Comparison of ENCODE assay signal across 9 cellular contexts in the genomic region with DNA sequence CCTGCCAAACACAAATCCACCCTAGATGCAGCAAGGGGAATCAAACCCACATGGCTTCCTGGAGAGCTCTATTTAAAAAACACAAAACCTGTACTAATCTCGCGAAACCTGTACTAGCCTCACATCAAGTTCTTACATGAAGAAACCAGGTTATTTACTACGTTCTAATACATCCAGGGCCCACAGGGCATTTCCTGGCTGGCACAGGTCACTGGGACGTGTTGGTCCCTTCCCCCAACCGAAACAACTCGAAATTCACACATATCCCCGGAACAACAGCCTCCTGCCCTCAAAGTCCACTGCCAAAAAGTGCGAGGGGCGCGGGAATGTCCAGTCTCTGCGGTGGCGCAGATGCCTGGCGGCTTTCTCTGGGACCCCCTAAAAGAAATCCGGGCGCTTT. TPM values are rescaled to one million over a fixed set of nuclear protein-coding genes. Genes with fewer than 3 reads are reported as not detected.
DNase-seq lines count a peak whose midpoint lies in the region; ATAC-seq, FAIRE-seq and TF ChIP-seq lines count a peak whose summit lies in the region.
"Had no signal": no experiment of that assay in that cellular context is flagged by ENCODE, and none has a peak within 500 bp of the region (broad histone marks: within the 10 kb centered on the region; RNA-seq: fewer than 3 reads in every experiment).

No MANE protein-coding gene starts in this region.

- H3K4me3 ChIP-seq in iPS-18c (ENCODE audit: insufficient read depth, low read depth, low read length): peak overlapping the region; percentile 92

- peaks cover 5% of the 10 kb centered on the region for H3K36me3 Mint-ChIP-seq in activated T-helper 2 cell treated with anti-CD3 and anti-CD28 coated beads, Interferon-gamma antibody, Interleukin-2, Interleukin-4, amounts not matched to agents 10 μg/mL and 5 μg/mL and 100 μg/mL, durations not matched to agents 14 hours and 24 hours and 36 hours (ENCODE audit: low read depth)
- peaks cover 2 to 4% of the 10 kb centered on the region in 2 donors for H3K36me3 Mint-ChIP-seq in stimulated activated naive B cell treated with anti-CD40 and anti-IgM and Interleukin-4, amounts not matched to agents 10 μg/mL and 1 μg/mL and 100 μg/mL, for 72 hours

- H3K4me3 Mint-ChIP-seq in activated T-helper 2 cell treated with anti-CD3 and anti-CD28 coated beads, Interferon-gamma antibody, Interleukin-2, Interleukin-4, amounts not matched to agents 10 μg/mL and 5 μg/mL and 100 μg/mL, durations not matched to agents 14 hours and 24 hours and 36 hours (ENCODE audit: low read depth): peak overlapping the region; percentile 95
- peak overlapping the region; percentile 51 to 81 for H3K4me3 Mint-ChIP-seq in stimulated activated naive B cell treated with anti-CD40 and anti-IgM and Interleukin-4, amounts not matched to agents 10 μg/mL and 1 μg/mL and 100 μg/mL, for 72 hours

- H3K9me3 Mint-ChIP-seq in activated T-helper 2 cell treated with anti-CD3 and anti-CD28 coated beads, Interferon-gamma antibody, Interleukin-2, Interleukin-4, amounts not matched to agents 10 μg/mL and 5 μg/mL and 100 μg/mL, durations not matched to agents 14 hours and 24 hours and 36 hours: peaks cover 8% of the 10 kb centered on the region
- H3K9me3 Mint-ChIP-seq in stimulated activated naive B cell treated with anti-CD40 and anti-IgM and Interleukin-4, amounts not matched to agents 10 μg/mL and 1 μg/mL and 100 μg/mL, for 72 hours: peaks cover 3 to 4% of the 10 kb centered on the region in 2 donors

- ATAC-seq in stimulated activated naive B cell treated with anti-CD40 and anti-IgM and Interleukin-4, amounts not matched to agents 10 μg/mL and 1 μg/mL and 100 μg/mL, for 72 hours (replicated peaks): no peak
- no peak for ATAC-seq in GM21528 (IDR thresholded peaks at IDR 0.05; ENCODE audit: low FRiP score, unreplicated experiment)

- H3K27ac Mint-ChIP-seq in activated T-helper 2 cell treated with anti-CD3 and anti-CD28 coated beads, Interferon-gamma antibody, Interleukin-2, Interleukin-4, amounts not matched to agents 10 μg/mL and 5 μg/mL and 100 μg/mL, durations not matched to agents 14 hours and 24 hours and 36 hours: peak overlapping the region; percentile 11
- H3K27ac Mint-ChIP-seq in stimulated activated naive B cell treated with anti-CD40 and anti-IgM and Interleukin-4, amounts not matched to agents 10 μg/mL and 1 μg/mL and 100 μg/mL, for 72 hours: no peak overlapping the region

- intact Hi-C loops in activated T-helper 2 cell treated with anti-CD3 and anti-CD28 coated beads, Interferon-gamma antibody, Interleukin-2, Interleukin-4, amounts not matched to agents 10 μg/mL and 5 μg/mL and 100 μg/mL, durations not matched to agents 14 hours and 24 hours and 36 hours (cut with micrococcal nuclease): no loop called here

- peak; percentile 4 for DNase-seq in NCI-H510A treated with DMSO at 0.1 percent for 48 hours (lab: John Stamatoyannopoulos, UW)
- DNase-seq in NCI-H510A (lab: John Stamatoyannopoulos, UW): no peak
- DNase-seq in activated T-helper 2 cell treated with anti-CD3 and anti-CD28 coated beads, Interferon-gamma antibody, Interleukin-2, Interleukin-4, amounts not matched to agents 10 μg/mL and 5 μg/mL and 100 μg/mL, durations not matched to agents 14 hours and 24 hours and 36 hours (ENCODE audit: low spot score): no peak
- DNase-seq in stimulated activated naive B cell treated with anti-CD40 and anti-IgM and Interleukin-4, amounts not matched to agents 10 μg/mL and 1 μg/mL and 100 μg/mL, for 72 hours: no peak
- DNase-seq in pons (ENCODE audit: low spot score): no peak
- DNase-seq in GM12892 (ENCODE audit: insufficient read length): no peak
- DNase-seq: SIG-M5 had no signal

- no peak for FAIRE-seq in GM12892 (lab: Jason Lieb, UNC)

- H3K27me3 Mint-ChIP-seq in activated T-helper 2 cell treated with anti-CD3 and anti-CD28 coated beads, Interferon-gamma antibody, Interleukin-2, Interleukin-4, amounts not matched to agents 10 μg/mL and 5 μg/mL and 100 μg/mL, durations not matched to agents 14 hours and 24 hours and 36 hours (ENCODE audit: low read depth): peaks cover 34% of the 10 kb centered on the region
- H3K27me3 Mint-ChIP-seq in stimulated activated naive B cell treated with anti-CD40 and anti-IgM and Interleukin-4, amounts not matched to agents 10 μg/mL and 1 μg/mL and 100 μg/mL, for 72 hours: peaks cover 51 to 62% of the 10 kb centered on the region in 2 donors

- peaks cover 20% of the 10 kb centered on the region for H3K4me1 Mint-ChIP-seq in activated T-helper 2 cell treated with anti-CD3 and anti-CD28 coated beads, Interferon-gamma antibody, Interleukin-2, Interleukin-4, amounts not matched to agents 10 μg/mL and 5 μg/mL and 100 μg/mL, durations not matched to agents 14 hours and 24 hours and 36 hours (ENCODE audit: low read depth)
- peaks cover 13 to 28% of the 10 kb centered on the region in 2 donors for H3K4me1 Mint-ChIP-seq in stimulated activated naive B cell treated with anti-CD40 and anti-IgM and Interleukin-4, amounts not matched to agents 10 μg/mL and 1 μg/mL and 100 μg/mL, for 72 hours

- no peak for TF ChIP-seq POLR2A in GM12892 (IDR thresholded peaks at IDR 0.05; ENCODE audit: low read depth, low read length)

- no peaks in the 10 kb centered on the region for H3K9me3 ChIP-seq in iPS-18c (ENCODE audit: control insufficient read depth, insufficient read depth, low read length)

RNA-seq across cellular contexts. Expression of gene CDCP1, which starts 1.0 kb away (rescaled TPM):
- total RNA-seq in activated T-helper 2 cell treated with anti-CD3 and anti-CD28 coated beads, Interferon-gamma antibody, Interleukin-2, Interleukin-4, amounts not matched to agents 10 μg/mL and 5 μg/mL and 100 μg/mL, durations not matched to agents 14 hours and 24 hours and 36 hours: 7.4 and 8.1 TPM in 2 replicates
- 0.36 TPM for polyA plus RNA-seq in GM12892 (2012; ENCODE audit: missing spikeins)
